In the genomic region with DNA sequence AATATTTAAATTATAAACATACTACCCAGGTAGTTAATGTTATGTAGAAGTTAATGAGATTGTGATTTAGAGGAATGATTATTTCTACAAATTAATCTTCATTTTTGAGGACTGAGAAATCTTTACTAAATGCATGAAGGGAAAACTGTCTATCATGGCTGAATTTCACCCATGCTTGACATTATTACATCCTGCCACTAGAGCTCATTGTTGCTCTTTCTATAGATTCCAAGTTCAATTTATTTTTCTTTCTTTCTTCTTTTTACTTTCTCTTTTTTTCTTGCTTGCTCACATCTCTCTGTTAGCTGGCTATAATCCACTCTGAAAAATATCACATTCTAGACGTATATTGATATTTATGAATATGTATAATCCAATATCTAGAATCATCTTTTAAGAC, we compare ENCODE assay signal across 12 cellular contexts.
DNase-seq lines count a peak whose midpoint lies in the region; ATAC-seq, FAIRE-seq and TF ChIP-seq lines count a peak whose summit lies in the region.
"Had no signal": no experiment of that assay in that cellular context is flagged by ENCODE, and none has a peak within 500 bp of the region (broad histone marks: within the 10 kb centered on the region; RNA-seq: fewer than 3 reads in every experiment).

No MANE protein-coding gene starts in this region.

- H3K9ac ChIP-seq in PC-3 (ENCODE audit: low read length) = no peak overlapping the region

- H3K4me1 Mint-ChIP-seq in activated CD4-positive, alpha-beta T cell treated with anti-CD3 and anti-CD28 coated beads, Interleukin-2, amount 10 ng/mL, durations not matched to agents 24 days and 14 days = no peaks in the 10 kb centered on the region

- H3K36me3 ChIP-seq in PC-3 (ENCODE audit: low read depth, low read length) = no peaks in the 10 kb centered on the region
- H3K36me3 ChIP-seq in adrenal gland (replicated peaks in 1 of 2) = no peaks in the 10 kb centered on the region

- H3K27me3 ChIP-seq in PC-3 (ENCODE audit: low read length) (no peaks in the 10 kb centered on the region; the same call in 1 of the 2 replicates), adrenal gland (no peaks in the 10 kb centered on the region)

- FAIRE-seq in A204.1 (lab: Jason Lieb, UNC) = peak; percentile 83
- FAIRE-seq: GM12891, K562 had no signal

- H3K9me3 ChIP-seq in PC-3 (ENCODE audit: low read length) = no peaks in the 10 kb centered on the region
- H3K9me3 ChIP-seq in adrenal gland (replicated peaks in 1 of 3) = no peaks in the 10 kb centered on the region

- no TSS peak for BruUV-seq in PC-3 (replicated peaks; lab: Mats Ljungman, UMichigan)

- H3K4me3 Mint-ChIP-seq in activated CD4-positive, alpha-beta T cell treated with anti-CD3 and anti-CD28 coated beads, Interleukin-2, amount 10 ng/mL, durations not matched to agents 24 days and 14 days = no peak overlapping the region

- no peak for ATAC-seq in PC-3
- ATAC-seq: K562, left lobe of liver had no signal

- POLR2A ChIA-PET in HEK293T (lab: Yijun Ruan, JAX) (no interaction called here), PC-3 (lab: Charles Lee; ENCODE audit: unreplicated experiment) (no interaction called here)

- TF ChIP-seq CTCF in PC-3 (conservative IDR thresholded peaks at IDR 0.05; ENCODE audit: low read depth, low read length) = peak; percentile 63
- TF ChIP-seq CTCF in epithelial cell of esophagus (IDR thresholded peaks at IDR 0.05; ENCODE audit: insufficient read depth, low read depth, low read length, missing control alignments) = peak; percentile 42
- peak in 1 of 6 experiments; percentile 18 for TF ChIP-seq CTCF in adrenal gland (IDR thresholded peaks at IDR 0.05)

- H4K20me1 ChIP-seq in PC-3 (ENCODE audit: low read length) = no peaks in the 10 kb centered on the region

- no peak overlapping the region for H3K27ac ChIP-seq in PC-3 (ENCODE audit: low read length)
- no peak overlapping the region for H3K27ac ChIP-seq in adrenal gland

- H3K79me2 ChIP-seq in PC-3 (ENCODE audit: low read length) = no peaks in the 10 kb centered on the region

- intact Hi-C loops in PC-3 (cut with micrococcal nuclease) (loop anchor here (1.0 to 10.0 kb wide), 3 partner anchors 606 to 1262 kb away; no protein-coding TSS in a partner anchor), adrenal gland (cut with DNase I) (no loop called here)
- intact Hi-C loops in activated CD4-positive, alpha-beta T cell treated with anti-CD3 and anti-CD28 coated beads, Interleukin-2, amount 10 ng/mL, durations not matched to agents 24 days and 14 days (cut with micrococcal nuclease) = no loop called here

- no peaks in the 10 kb centered on the region for H3K36me3 Mint-ChIP-seq in activated CD4-positive, alpha-beta T cell treated with anti-CD3 and anti-CD28 coated beads, Interleukin-2, amount 10 ng/mL, durations not matched to agents 24 days and 14 days (ENCODE audit: low read depth)

- H3K4me2 ChIP-seq in PC-3 (ENCODE audit: low read length) = no peak overlapping the region

- DNase-seq in HEK293T (ENCODE audit: extremely low spot score) (peak; percentile 47), PC-3 (peak; percentile 35), epithelial cell of esophagus (ENCODE audit: low read depth) (peak; percentile 13), SKM-1 treated with dmso at 0.1 percent for 144 hours (lab: John Stamatoyannopoulos, UW; ENCODE audit: unreplicated experiment) (no peak), HUDEP-2 (lab: John Stamatoyannopoulos, UW; ENCODE audit: unreplicated experiment in 76 of 76) (no peak), adrenal gland (no peak)
- DNase-seq in activated CD4-positive, alpha-beta T cell treated with anti-CD3 and anti-CD28 coated beads, Interleukin-2, amount 10 ng/mL, durations not matched to agents 24 days and 14 days = no peak
- DNase-seq: C1 segment of cervical spinal cord had no signal

- H3K4me1 ChIP-seq in PC-3 (ENCODE audit: insufficient read depth, low read length) = no peaks in the 10 kb centered on the region
- H3K4me1 ChIP-seq in adrenal gland (replicated peaks in 1 of 2) = no peaks in the 10 kb centered on the region

- WGBS in adrenal gland, 4 donors = 47 to 70% (median 49%) methylated on average over 1 of the region's 1 CpG

- no peak overlapping the region for H3K27ac Mint-ChIP-seq in activated CD4-positive, alpha-beta T cell treated with anti-CD3 and anti-CD28 coated beads, Interleukin-2, amount 10 ng/mL, durations not matched to agents 24 days and 14 days

- H3K9me2 ChIP-seq in PC-3 (replicated peaks; ENCODE audit: low read length) = no peaks in the 10 kb centered on the region

- no peaks in the 10 kb centered on the region for H3K27me3 Mint-ChIP-seq in activated CD4-positive, alpha-beta T cell treated with anti-CD3 and anti-CD28 coated beads, Interleukin-2, amount 10 ng/mL, durations not matched to agents 24 days and 14 days

- H3F3A ChIP-seq in PC-3 (ENCODE audit: low read length, unreplicated experiment) = no peaks in the 10 kb centered on the region

- no peak for TF ChIP-seq POLR2A in adrenal gland (IDR thresholded peaks at IDR 0.05)

- CTCF ChIA-PET in HEK293T (lab: Yijun Ruan, JAX) (interaction anchor here (0.6 to 0.9 kb wide), 2 partner anchors 19 to 561 kb away, joined by 3 to 6 read pairs; no protein-coding TSS in a partner anchor), PC-3 (lab: Charles Lee) (interaction anchor here (0.6 to 1.0 kb wide), 4 partner anchors 148 to 577 kb away, joined by 3 to 8 read pairs (median 4); no protein-coding TSS in a partner anchor)

- H3K4me3 ChIP-seq in PC-3 (ENCODE audit: low read length) (no peak overlapping the region), epithelial cell of esophagus (ENCODE audit: low read length) (no peak overlapping the region), adrenal gland (no peak overlapping the region)
- H3K4me3 ChIP-seq: K562 had no signal

- H2AFZ ChIP-seq in PC-3 (ENCODE audit: low read length) = no peak overlapping the region

- no peaks in the 10 kb centered on the region for H3K9me3 Mint-ChIP-seq in activated CD4-positive, alpha-beta T cell treated with anti-CD3 and anti-CD28 coated beads, Interleukin-2, amount 10 ng/mL, durations not matched to agents 24 days and 14 days

TF ChIP-seq in HEK293T, 16 proteins besides CTCF, POLR2A, EP300 and RAD21:
- TF ChIP-seq HDGF (IDR thresholded peaks at IDR 0.05; ENCODE audit: borderline replicate concordance) = no peak
- TF ChIP-seq, protein P1, sequence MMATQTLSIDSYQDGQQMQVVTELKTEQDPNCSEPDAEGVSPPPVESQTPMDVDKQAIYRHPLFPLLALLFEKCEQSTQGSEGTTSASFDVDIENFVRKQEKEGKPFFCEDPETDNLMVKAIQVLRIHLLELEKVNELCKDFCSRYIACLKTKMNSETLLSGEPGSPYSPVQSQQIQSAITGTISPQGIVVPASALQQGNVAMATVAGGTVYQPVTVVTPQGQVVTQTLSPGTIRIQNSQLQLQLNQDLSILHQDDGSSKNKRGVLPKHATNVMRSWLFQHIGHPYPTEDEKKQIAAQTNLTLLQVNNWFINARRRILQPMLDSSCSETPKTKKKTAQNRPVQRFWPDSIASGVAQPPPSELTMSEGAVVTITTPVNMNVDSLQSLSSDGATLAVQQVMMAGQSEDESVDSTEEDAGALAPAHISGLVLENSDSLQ (IDR thresholded peaks at IDR 0.05) = peak; percentile 68

Comparison
In these comparisons a context has a peak if more than half of its experiments do, and no peak if none do; other contexts are left out.
1. DNase-seq: peak in HEK293T (single experiment), PC-3 (single experiment) and epithelial cell of esophagus (single experiment); none in activated CD4-positive, alpha-beta T cell treated with anti-CD3 and anti-CD28 coated beads, Interleukin-2, amount 10 ng/mL, durations not matched to agents 24 days and 14 days (single experiment), SKM-1 treated with dmso at 0.1 percent for 144 hours (single experiment), HUDEP-2 (0 of 76) and adrenal gland (0 of 7).